In genomic region chr12:80627773-80628172, GRCh38 we compare ENCODE assay signal across 14 cellular contexts.
DNase-seq lines count a peak whose midpoint lies in the region; ATAC-seq and FAIRE-seq lines count a peak whose summit lies in the region.
"Had no signal": no experiment of that assay in that cellular context is flagged by ENCODE, and none has a peak within 500 bp of the region (broad histone marks: within the 10 kb centered on the region; RNA-seq: fewer than 3 reads in every experiment).

No MANE protein-coding gene starts in this region.

- peak; percentile 78 for FAIRE-seq in RCC 7860 (lab: Jason Lieb, UNC)

- ATAC-seq in GM18498 (IDR thresholded peaks at IDR 0.05; ENCODE audit: unreplicated experiment) (no peak), GM19023 (IDR thresholded peaks at IDR 0.05; ENCODE audit: unreplicated experiment) (no peak), GM18907 (IDR thresholded peaks at IDR 0.05; ENCODE audit: unreplicated experiment) (no peak), GM18502 (IDR thresholded peaks at IDR 0.05; ENCODE audit: poor library complexity, unreplicated experiment) (no peak)
- ATAC-seq: stimulated activated naive B cell treated with anti-CD40 and anti-IgM and Interleukin-4, amounts not matched to agents 10 μg/mL and 1 μg/mL and 100 μg/mL, for 72 hours had no signal

- DNase-seq in AG20443 (ENCODE audit: low spot score), result peak; percentile 48
- DNase-seq in RCC 7860 (ENCODE audit: low spot score), result peak; percentile 62
- DNase-seq in fibroblast of gingiva (ENCODE audit: low read depth), result peak; percentile 93
- DNase-seq in non-pigmented ciliary epithelial cell (ENCODE audit: low read depth), result peak; percentile 91
- DNase-seq: activated CD4-positive, alpha-beta T cell treated with anti-CD3 and anti-CD28 coated beads, Interleukin-2, amount 10 ng/mL, durations not matched to agents 7 days and 5 days; lower lobe of right lung; MG63; nucleus accumbens; stimulated activated CD4-positive, alpha-beta T cell treated with anti-CD3 and anti-CD28 coated beads, Interleukin-1b, Interleukin-23, amount 100 ng/mL, for 48 hours; stimulated activated naive B cell treated with anti-CD40 and anti-IgM and Interleukin-4, amounts not matched to agents 10 μg/mL and 1 μg/mL and 100 μg/mL, for 72 hours had no signal
